In the genomic region with DNA sequence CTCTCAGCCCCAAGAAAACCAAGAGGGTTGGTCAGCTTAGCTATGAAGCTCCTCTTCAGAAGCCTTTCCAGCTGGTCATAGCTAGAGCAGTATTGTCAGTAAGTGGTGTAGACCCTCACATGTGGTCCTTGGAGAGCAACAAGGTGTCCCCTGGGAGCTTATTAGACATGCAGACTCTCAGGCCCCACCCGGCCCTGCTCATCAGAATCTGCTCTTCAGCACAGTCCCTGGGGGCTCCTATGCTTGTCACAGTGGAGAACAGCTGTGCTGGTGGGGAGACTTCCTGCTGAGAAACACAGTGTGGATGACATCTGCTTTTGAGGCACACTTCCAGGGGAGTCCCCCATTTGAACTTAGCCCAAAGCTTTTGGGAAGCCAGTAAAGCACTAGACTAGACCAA, we compare ENCODE assay signal across 1 cellular context.
TF ChIP-seq lines count a peak whose summit lies in the region.

No MANE protein-coding gene starts in this region.

TF ChIP-seq in GM12878, 131 proteins besides CTCF, POLR2A, EP300 and RAD21 (continued from another document and continues in another):
- TF ChIP-seq TCF12 (IDR thresholded peaks at IDR 0.05; ENCODE audit: low read depth, low read length): peak; percentile 94
- TF ChIP-seq ZNF24 (IDR thresholded peaks at IDR 0.05): no peak
- TF ChIP-seq EGR1 (IDR thresholded peaks at IDR 0.05; ENCODE audit: borderline replicate concordance in 1 of 2, low read depth in 2 of 2, low read length in 2 of 2): no peak
- TF ChIP-seq, protein P1, sequence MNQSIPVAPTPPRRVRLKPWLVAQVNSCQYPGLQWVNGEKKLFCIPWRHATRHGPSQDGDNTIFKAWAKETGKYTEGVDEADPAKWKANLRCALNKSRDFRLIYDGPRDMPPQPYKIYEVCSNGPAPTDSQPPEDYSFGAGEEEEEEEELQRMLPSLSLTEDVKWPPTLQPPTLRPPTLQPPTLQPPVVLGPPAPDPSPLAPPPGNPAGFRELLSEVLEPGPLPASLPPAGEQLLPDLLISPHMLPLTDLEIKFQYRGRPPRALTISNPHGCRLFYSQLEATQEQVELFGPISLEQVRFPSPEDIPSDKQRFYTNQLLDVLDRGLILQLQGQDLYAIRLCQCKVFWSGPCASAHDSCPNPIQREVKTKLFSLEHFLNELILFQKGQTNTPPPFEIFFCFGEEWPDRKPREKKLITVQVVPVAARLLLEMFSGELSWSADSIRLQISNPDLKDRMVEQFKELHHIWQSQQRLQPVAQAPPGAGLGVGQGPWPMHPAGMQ (IDR thresholded peaks at IDR 0.05; ENCODE audit: borderline replicate concordance): no peak
- TF ChIP-seq POU2F2 (IDR thresholded peaks at IDR 0.05; ENCODE audit: borderline replicate concordance, low read depth, low read length): 0 out of 3 replicates have a peak, but pooled peaks have one; percentile 32
- no peak; the same call in 1 of the 2 replicates for TF ChIP-seq PAX5 (IDR thresholded peaks at IDR 0.05; ENCODE audit: borderline replicate concordance, low read depth, low read length)
- TF ChIP-seq, protein P2, sequence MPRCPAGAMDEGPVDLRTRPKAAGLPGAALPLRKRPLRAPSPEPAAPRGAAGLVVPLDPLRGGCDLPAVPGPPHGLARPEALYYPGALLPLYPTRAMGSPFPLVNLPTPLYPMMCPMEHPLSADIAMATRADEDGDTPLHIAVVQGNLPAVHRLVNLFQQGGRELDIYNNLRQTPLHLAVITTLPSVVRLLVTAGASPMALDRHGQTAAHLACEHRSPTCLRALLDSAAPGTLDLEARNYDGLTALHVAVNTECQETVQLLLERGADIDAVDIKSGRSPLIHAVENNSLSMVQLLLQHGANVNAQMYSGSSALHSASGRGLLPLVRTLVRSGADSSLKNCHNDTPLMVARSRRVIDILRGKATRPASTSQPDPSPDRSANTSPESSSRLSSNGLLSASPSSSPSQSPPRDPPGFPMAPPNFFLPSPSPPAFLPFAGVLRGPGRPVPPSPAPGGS (IDR thresholded peaks at IDR 0.05; ENCODE audit: borderline replicate concordance, insufficient read depth, low read depth, low read length, poor library complexity, severe bottlenecking): peak; percentile 91
- no peak for TF ChIP-seq HCFC1 (IDR thresholded peaks at IDR 0.05; ENCODE audit: low read length)
- TF ChIP-seq SIX5 (IDR thresholded peaks at IDR 0.05; ENCODE audit: low read depth, low read length, severe bottlenecking): no peak
- TF ChIP-seq, protein P3, sequence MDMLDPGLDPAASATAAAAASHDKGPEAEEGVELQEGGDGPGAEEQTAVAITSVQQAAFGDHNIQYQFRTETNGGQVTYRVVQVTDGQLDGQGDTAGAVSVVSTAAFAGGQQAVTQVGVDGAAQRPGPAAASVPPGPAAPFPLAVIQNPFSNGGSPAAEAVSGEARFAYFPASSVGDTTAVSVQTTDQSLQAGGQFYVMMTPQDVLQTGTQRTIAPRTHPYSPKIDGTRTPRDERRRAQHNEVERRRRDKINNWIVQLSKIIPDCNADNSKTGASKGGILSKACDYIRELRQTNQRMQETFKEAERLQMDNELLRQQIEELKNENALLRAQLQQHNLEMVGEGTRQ (IDR thresholded peaks at IDR 0.05; ENCODE audit: borderline replicate concordance, low read depth, low read length): no peak
- TF ChIP-seq TCF7 (IDR thresholded peaks at IDR 0.05; ENCODE audit: borderline replicate concordance): no peak
- peak; percentile 86 for TF ChIP-seq IKZF1 (conservative IDR thresholded peaks at IDR 0.05)
- TF ChIP-seq, protein P4, sequence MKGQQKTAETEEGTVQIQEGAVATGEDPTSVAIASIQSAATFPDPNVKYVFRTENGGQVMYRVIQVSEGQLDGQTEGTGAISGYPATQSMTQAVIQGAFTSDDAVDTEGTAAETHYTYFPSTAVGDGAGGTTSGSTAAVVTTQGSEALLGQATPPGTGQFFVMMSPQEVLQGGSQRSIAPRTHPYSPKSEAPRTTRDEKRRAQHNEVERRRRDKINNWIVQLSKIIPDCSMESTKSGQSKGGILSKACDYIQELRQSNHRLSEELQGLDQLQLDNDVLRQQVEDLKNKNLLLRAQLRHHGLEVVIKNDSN (IDR thresholded peaks at IDR 0.05; ENCODE audit: borderline replicate concordance, extremely low read length, insufficient read depth, low read depth, low read length): no peak
- no peak for TF ChIP-seq EZH2 (IDR thresholded peaks at IDR 0.05; ENCODE audit: borderline replicate concordance, control insufficient read depth, low read depth, low read length)
- TF ChIP-seq STAT1 (conservative IDR thresholded peaks at IDR 0.05): no peak
- no peak for TF ChIP-seq BRCA1 (IDR thresholded peaks at IDR 0.05; ENCODE audit: low read depth, low read length)
- TF ChIP-seq, protein P5, sequence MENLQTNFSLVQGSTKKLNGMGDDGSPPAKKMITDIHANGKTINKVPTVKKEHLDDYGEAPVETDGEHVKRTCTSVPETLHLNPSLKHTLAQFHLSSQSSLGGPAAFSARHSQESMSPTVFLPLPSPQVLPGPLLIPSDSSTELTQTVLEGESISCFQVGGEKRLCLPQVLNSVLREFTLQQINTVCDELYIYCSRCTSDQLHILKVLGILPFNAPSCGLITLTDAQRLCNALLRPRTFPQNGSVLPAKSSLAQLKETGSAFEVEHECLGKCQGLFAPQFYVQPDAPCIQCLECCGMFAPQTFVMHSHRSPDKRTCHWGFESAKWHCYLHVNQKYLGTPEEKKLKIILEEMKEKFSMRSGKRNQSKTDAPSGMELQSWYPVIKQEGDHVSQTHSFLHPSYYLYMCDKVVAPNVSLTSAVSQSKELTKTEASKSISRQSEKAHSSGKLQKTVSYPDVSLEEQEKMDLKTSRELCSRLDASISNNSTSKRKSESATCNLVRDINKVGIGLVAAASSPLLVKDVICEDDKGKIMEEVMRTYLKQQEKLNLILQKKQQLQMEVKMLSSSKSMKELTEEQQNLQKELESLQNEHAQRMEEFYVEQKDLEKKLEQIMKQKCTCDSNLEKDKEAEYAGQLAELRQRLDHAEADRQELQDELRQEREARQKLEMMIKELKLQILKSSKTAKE (IDR thresholded peaks at IDR 0.05; ENCODE audit: low read depth, poor library complexity, severe bottlenecking): peak; percentile 77
- TF ChIP-seq SREBF2 (IDR thresholded peaks at IDR 0.05; ENCODE audit: low read length): no peak
- 0 out of 2 replicates have a peak, but pooled peaks have one; percentile 44 for TF ChIP-seq TBL1XR1 (IDR thresholded peaks at IDR 0.05; ENCODE audit: low read depth, low read length)
- TF ChIP-seq, protein P6, sequence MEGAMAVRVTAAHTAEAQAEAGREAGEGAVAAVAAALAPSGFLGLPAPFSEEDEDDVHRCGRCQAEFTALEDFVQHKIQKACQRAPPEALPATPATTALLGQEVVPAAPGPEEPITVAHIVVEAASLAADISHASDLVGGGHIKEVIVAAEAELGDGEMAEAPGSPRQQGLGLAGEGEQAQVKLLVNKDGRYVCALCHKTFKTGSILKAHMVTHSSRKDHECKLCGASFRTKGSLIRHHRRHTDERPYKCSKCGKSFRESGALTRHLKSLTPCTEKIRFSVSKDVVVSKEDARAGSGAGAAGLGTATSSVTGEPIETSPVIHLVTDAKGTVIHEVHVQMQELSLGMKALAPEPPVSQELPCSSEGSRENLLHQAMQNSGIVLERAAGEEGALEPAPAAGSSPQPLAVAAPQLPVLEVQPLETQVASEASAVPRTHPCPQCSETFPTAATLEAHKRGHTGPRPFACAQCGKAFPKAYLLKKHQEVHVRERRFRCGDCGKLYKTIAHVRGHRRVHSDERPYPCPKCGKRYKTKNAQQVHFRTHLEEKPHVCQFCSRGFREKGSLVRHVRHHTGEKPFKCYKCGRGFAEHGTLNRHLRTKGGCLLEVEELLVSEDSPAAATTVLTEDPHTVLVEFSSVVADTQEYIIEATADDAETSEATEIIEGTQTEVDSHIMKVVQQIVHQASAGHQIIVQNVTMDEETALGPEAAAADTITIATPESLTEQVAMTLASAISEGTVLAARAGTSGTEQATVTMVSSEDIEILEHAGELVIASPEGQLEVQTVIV (IDR thresholded peaks at IDR 0.05; ENCODE audit: borderline replicate concordance, partially characterized antibody): no peak
- TF ChIP-seq, protein P7, sequence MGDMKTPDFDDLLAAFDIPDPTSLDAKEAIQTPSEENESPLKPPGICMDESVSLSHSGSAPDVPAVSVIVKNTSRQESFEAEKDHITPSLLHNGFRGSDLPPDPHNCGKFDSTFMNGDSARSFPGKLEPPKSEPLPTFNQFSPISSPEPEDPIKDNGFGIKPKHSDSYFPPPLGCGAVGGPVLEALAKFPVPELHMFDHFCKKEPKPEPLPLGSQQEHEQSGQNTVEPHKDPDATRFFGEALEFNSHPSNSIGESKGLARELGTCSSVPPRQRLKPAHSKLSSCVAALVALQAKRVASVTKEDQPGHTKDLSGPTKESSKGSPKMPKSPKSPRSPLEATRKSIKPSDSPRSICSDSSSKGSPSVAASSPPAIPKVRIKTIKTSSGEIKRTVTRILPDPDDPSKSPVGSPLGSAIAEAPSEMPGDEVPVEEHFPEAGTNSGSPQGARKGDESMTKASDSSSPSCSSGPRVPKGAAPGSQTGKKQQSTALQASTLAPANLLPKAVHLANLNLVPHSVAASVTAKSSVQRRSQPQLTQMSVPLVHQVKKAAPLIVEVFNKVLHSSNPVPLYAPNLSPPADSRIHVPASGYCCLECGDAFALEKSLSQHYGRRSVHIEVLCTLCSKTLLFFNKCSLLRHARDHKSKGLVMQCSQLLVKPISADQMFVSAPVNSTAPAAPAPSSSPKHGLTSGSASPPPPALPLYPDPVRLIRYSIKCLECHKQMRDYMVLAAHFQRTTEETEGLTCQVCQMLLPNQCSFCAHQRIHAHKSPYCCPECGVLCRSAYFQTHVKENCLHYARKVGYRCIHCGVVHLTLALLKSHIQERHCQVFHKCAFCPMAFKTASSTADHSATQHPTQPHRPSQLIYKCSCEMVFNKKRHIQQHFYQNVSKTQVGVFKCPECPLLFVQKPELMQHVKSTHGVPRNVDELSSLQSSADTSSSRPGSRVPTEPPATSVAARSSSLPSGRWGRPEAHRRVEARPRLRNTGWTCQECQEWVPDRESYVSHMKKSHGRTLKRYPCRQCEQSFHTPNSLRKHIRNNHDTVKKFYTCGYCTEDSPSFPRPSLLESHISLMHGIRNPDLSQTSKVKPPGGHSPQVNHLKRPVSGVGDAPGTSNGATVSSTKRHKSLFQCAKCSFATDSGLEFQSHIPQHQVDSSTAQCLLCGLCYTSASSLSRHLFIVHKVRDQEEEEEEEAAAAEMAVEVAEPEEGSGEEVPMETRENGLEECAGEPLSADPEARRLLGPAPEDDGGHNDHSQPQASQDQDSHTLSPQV (IDR thresholded peaks at IDR 0.05): no peak
- no peak for TF ChIP-seq FOS (IDR thresholded peaks at IDR 0.05; ENCODE audit: borderline replicate concordance, extremely low read depth, insufficient read length)
- TF ChIP-seq SRF (IDR thresholded peaks at IDR 0.05; ENCODE audit: low read depth in 2 of 2, low read length in 2 of 2): no peak
- TF ChIP-seq SUZ12 (IDR thresholded peaks at IDR 0.05; ENCODE audit: unreplicated experiment): no peak
- TF ChIP-seq TCF3 (IDR thresholded peaks at IDR 0.05; ENCODE audit: borderline replicate concordance, insufficient read depth, low read depth, low read length): peak; percentile 75; the same call in 1 of the 2 replicates
- TF ChIP-seq BHLHE40 (IDR thresholded peaks at IDR 0.05; ENCODE audit: borderline replicate concordance in 1 of 2, low read depth in 2 of 2, low read length in 1 of 2): peak; percentile 59 to 70; a peak in 3 of 4 replicates
- TF ChIP-seq, protein P8, sequence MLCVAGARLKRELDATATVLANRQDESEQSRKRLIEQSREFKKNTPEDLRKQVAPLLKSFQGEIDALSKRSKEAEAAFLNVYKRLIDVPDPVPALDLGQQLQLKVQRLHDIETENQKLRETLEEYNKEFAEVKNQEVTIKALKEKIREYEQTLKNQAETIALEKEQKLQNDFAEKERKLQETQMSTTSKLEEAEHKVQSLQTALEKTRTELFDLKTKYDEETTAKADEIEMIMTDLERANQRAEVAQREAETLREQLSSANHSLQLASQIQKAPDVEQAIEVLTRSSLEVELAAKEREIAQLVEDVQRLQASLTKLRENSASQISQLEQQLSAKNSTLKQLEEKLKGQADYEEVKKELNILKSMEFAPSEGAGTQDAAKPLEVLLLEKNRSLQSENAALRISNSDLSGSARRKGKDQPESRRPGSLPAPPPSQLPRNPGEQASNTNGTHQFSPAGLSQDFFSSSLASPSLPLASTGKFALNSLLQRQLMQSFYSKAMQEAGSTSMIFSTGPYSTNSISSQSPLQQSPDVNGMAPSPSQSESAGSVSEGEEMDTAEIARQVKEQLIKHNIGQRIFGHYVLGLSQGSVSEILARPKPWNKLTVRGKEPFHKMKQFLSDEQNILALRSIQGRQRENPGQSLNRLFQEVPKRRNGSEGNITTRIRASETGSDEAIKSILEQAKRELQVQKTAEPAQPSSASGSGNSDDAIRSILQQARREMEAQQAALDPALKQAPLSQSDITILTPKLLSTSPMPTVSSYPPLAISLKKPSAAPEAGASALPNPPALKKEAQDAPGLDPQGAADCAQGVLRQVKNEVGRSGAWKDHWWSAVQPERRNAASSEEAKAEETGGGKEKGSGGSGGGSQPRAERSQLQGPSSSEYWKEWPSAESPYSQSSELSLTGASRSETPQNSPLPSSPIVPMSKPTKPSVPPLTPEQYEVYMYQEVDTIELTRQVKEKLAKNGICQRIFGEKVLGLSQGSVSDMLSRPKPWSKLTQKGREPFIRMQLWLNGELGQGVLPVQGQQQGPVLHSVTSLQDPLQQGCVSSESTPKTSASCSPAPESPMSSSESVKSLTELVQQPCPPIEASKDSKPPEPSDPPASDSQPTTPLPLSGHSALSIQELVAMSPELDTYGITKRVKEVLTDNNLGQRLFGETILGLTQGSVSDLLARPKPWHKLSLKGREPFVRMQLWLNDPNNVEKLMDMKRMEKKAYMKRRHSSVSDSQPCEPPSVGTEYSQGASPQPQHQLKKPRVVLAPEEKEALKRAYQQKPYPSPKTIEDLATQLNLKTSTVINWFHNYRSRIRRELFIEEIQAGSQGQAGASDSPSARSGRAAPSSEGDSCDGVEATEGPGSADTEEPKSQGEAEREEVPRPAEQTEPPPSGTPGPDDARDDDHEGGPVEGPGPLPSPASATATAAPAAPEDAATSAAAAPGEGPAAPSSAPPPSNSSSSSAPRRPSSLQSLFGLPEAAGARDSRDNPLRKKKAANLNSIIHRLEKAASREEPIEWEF (IDR thresholded peaks at IDR 0.05; ENCODE audit: insufficient replicate concordance, low read depth, low read length): peak; percentile 98
- no peak for TF ChIP-seq WRNIP1 (IDR thresholded peaks at IDR 0.05; ENCODE audit: borderline replicate concordance, low read depth, low read length)
